ENCODE assay signal across 8 cellular contexts in the genomic region with DNA sequence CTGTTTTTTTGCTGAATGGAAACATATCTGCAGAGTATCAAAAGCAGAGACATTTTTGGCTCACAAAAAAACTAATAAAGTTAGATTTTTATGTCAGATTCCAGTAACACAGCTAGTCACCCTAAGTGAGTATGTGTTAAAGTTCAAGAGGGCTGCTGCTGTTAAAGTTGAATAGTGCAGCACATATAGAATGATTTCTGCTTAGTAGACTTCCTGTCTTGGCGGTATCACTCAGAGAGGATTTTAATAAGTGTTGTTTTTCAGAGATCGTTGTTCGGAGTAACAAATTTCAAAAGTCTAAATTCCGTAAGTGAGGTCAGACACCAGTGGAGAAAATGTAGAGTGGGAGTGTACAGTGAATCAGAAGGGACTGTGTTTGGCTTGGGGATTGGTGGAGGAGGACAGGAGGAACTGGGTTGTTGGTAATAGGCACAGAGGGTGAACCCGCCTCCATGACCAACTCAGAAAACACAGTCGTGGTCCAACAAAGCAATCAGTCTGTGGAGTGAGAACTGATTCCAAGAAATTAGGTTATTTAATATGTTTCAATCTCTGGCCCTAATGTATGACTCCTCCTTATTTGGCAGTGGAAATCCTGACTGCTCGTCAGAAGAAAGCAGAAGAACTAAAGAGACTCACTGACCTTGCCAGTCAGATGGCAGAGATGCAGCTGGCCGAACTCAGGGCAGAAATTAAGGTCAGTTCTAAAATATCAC. TPM values are rescaled to one million over a fixed set of nuclear protein-coding genes. Genes with fewer than 3 reads are reported as not detected.
DNase-seq lines count a peak whose midpoint lies in the region; ATAC-seq, FAIRE-seq and TF ChIP-seq lines count a peak whose summit lies in the region.

No MANE protein-coding gene starts in this region.

- CTCF ChIA-PET in activated CD8-positive, alpha-beta T cell treated with anti-CD3 and anti-CD28 coated beads for 36 hours (lab: Charles Lee) = interaction anchor here (0.8 to 3.2 kb wide), 9 partner anchors 9 to 487 kb away, joined by 3 to 17 read pairs (median 5); no protein-coding TSS in a partner anchor

- POLR2A ChIA-PET in activated CD8-positive, alpha-beta T cell treated with anti-CD3 and anti-CD28 coated beads for 36 hours (lab: Charles Lee) = interaction anchor here (0.5 to 1.5 kb wide), 4 partner anchors 10 to 159 kb away, joined by 3 to 4 read pairs (median 3); no protein-coding TSS in a partner anchor

- H3K27me3 Mint-ChIP-seq in activated CD8-positive, alpha-beta T cell treated with anti-CD3 and anti-CD28 coated beads for 36 hours = no peaks in the 10 kb centered on the region

- DNase-seq in GM12891 (ENCODE audit: insufficient read length, low spot score) (no peak), Right ventricle myocardium superior (no peak), NOMO-1 treated with dmso at 0.1 percent for 144 hours (lab: John Stamatoyannopoulos, UW; ENCODE audit: unreplicated experiment) (no peak), T1000 (lab: John Stamatoyannopoulos, UW) (no peak), cortex of kidney (lab: John Stamatoyannopoulos, UW) (no peak), SKM-1 (lab: John Stamatoyannopoulos, UW; ENCODE audit: unreplicated experiment) (no peak)
- peak; percentile 69 for DNase-seq in activated CD8-positive, alpha-beta T cell treated with anti-CD3 and anti-CD28 coated beads for 36 hours
- DNase-seq in stimulated activated CD4-positive, alpha-beta T cell treated with anti-CD3 and anti-CD28 coated beads, Interleukin-15, amount 100 ng/mL, for 24 hours = peak; percentile 56

- no peaks in the 10 kb centered on the region for H3K9me3 Mint-ChIP-seq in activated CD8-positive, alpha-beta T cell treated with anti-CD3 and anti-CD28 coated beads for 36 hours

- no peak for TF ChIP-seq CTCF in activated CD8-positive, alpha-beta T cell treated with anti-CD3 and anti-CD28 coated beads for 36 hours (IDR thresholded peaks at IDR 0.05)

- H3K4me3 Mint-ChIP-seq in activated CD8-positive, alpha-beta T cell treated with anti-CD3 and anti-CD28 coated beads for 36 hours = peak overlapping the region; percentile 45

- no peak for FAIRE-seq in GM12891 (lab: Jason Lieb, UNC)

- H3K36me3 Mint-ChIP-seq in activated CD8-positive, alpha-beta T cell treated with anti-CD3 and anti-CD28 coated beads for 36 hours (ENCODE audit: low read depth) = no peaks in the 10 kb centered on the region

- TF ChIP-seq POLR2A in GM12891 (IDR thresholded peaks at IDR 0.05; ENCODE audit: low read depth, low read length) = peak; percentile 28; the same call in 1 of the 2 replicates

- peak overlapping the region; percentile 90 for H3K27ac Mint-ChIP-seq in activated CD8-positive, alpha-beta T cell treated with anti-CD3 and anti-CD28 coated beads for 36 hours

- peaks cover 54% of the 10 kb centered on the region for H3K4me1 Mint-ChIP-seq in activated CD8-positive, alpha-beta T cell treated with anti-CD3 and anti-CD28 coated beads for 36 hours (ENCODE audit: low read depth)

- ATAC-seq in activated CD8-positive, alpha-beta T cell treated with anti-CD3 and anti-CD28 coated beads for 36 hours = peak; percentile 88
- ATAC-seq in Right ventricle myocardium superior (ENCODE audit: poor library complexity) = peak; percentile 88

- intact Hi-C loops in activated CD8-positive, alpha-beta T cell treated with anti-CD3 and anti-CD28 coated beads for 36 hours (cut with micrococcal nuclease) = loop anchor here (10.0 kb wide), 1 partner anchor 162 kb away; a partner anchor contains a TSS
- intact Hi-C loops in Right ventricle myocardium superior (cut with DNase I) = no loop called here

TF ChIP-seq in GM12891, 5 proteins besides CTCF, POLR2A, EP300 and RAD21:
- peak; percentile 49; the same call in 1 of the 2 replicates for TF ChIP-seq SPI1 (IDR thresholded peaks at IDR 0.05; ENCODE audit: low read depth, low read length)
- no peak for TF ChIP-seq TAF1 (IDR thresholded peaks at IDR 0.05; ENCODE audit: low read depth, low read length)

RNA-seq across cellular contexts. Expression of a gene that starts 43.0 kb away (rescaled TPM):
- polyA plus RNA-seq in GM12891 (2012; ENCODE audit: low read depth, missing spikeins) = 10.2 TPM
- 10 to 100 TPM; 15.2 to 16.7 TPM for total RNA-seq in activated CD8-positive, alpha-beta T cell treated with anti-CD3 and anti-CD28 coated beads for 36 hours
- total RNA-seq in Right ventricle myocardium superior = 9.0 TPM

RNA-seq across cellular contexts. Expression of a gene that starts 59.1 kb away (rescaled TPM):
- polyA plus RNA-seq in GM12891 (2012; ENCODE audit: low read depth, missing spikeins) = 9.3 TPM
- total RNA-seq in activated CD8-positive, alpha-beta T cell treated with anti-CD3 and anti-CD28 coated beads for 36 hours = 10 to 100 TPM; 50.2 to 58.4 TPM
- total RNA-seq in Right ventricle myocardium superior = 1.3 TPM

Comparison
In these comparisons a context has a peak if more than half of its experiments do, and no peak if none do; other contexts are left out.
1. DNase-seq: peak in activated CD8-positive, alpha-beta T cell treated with anti-CD3 and anti-CD28 coated beads for 36 hours (single experiment) and stimulated activated CD4-positive, alpha-beta T cell treated with anti-CD3 and anti-CD28 coated beads, Interleukin-15, amount 100 ng/mL, for 24 hours (single experiment); none in GM12891 (single experiment), Right ventricle myocardium superior (single experiment), NOMO-1 treated with dmso at 0.1 percent for 144 hours (single experiment), T1000 (single experiment), cortex of kidney (single experiment) and SKM-1 (single experiment).
2. RNA of a gene that starts 59.1 kb away (total RNA-seq): 50.2 to 58.4 TPM in activated CD8-positive, alpha-beta T cell treated with anti-CD3 and anti-CD28 coated beads for 36 hours; 1.3 TPM in Right ventricle myocardium superior (single experiment); every median in the first group is over 10 times any median in the second.